In the genomic region with DNA sequence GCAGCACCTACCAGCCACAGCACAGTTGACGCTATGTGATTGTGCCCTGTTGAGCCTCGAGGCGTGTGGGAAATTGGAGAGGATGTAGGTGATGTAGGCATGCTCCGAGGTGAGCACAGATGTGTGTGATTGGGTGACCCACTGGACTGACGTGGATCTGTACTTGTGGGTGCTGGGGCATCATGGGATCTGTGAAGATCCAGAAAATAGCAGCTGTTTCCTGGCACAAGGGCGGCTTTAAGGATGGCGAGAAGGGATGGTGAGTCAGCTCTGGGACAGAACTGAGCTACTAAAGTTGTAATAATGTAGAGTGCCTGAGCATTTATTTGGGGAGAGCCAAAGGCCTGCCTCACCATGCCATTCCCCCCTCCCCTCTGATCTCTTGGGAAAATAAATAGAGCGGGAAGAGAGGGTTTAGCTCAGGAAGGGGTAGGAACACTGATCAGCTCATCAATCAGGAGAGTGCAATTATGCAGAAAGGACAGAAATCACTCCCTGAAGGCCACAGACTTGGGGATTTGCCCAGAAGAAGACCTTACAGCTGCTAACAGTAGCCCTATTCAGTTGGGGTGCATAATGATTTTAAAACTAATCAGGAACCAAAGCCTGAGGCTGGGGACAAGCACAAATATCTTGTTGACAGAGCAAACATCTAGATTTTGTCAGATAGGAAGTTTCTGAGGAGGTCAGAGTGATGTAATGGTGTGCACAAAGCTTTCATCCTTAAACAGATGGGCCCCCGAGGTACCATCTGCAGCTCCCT, we compare ENCODE assay signal across 1 cellular context.
A peak's percentile ranks its signal among the peaks of the same experiment; 100 is the strongest.
TF ChIP-seq lines count a peak whose summit lies in the region.

No MANE protein-coding gene starts in this region.

TF ChIP-seq in HepG2, 621 proteins besides CTCF, POLR2A, EP300 and RAD21 (continued from another document and continues in another):
- TF ChIP-seq ZNF44 (CRISPR knock-in tag; IDR thresholded peaks at IDR 0.05) (no peak), ZNF224 (CRISPR knock-in tag; IDR thresholded peaks at IDR 0.05) (no peak), REL (CRISPR knock-in tag; conservative IDR thresholded peaks at IDR 0.05) (0 out of 2 replicates have a peak, but pooled peaks have one; percentile 38), ADNP (CRISPR knock-in tag; IDR thresholded peaks at IDR 0.05) (no peak), RARG (CRISPR knock-in tag; IDR thresholded peaks at IDR 0.05; ENCODE audit: low read depth) (no peak), HOXA5 (CRISPR knock-in tag; IDR thresholded peaks at IDR 0.05) (0 out of 2 replicates have a peak, but pooled peaks have one; percentile 50), NFRKB (IDR thresholded peaks at IDR 0.05) (no peak), KAT8 (CRISPR knock-in tag; IDR thresholded peaks at IDR 0.05) (0 out of 2 replicates have a peak, but pooled peaks have one; percentile 23), SP4 (CRISPR knock-in tag; IDR thresholded peaks at IDR 0.05) (no peak), ZSCAN25 (CRISPR knock-in tag; IDR thresholded peaks at IDR 0.05) (no peak), HNRNPH1 (optimal IDR thresholded peaks at IDR 0.05; ENCODE audit: low read depth, low read length) (no peak), RORA (CRISPR knock-in tag; IDR thresholded peaks at IDR 0.05) (no peak), ZNF768 (CRISPR knock-in tag; IDR thresholded peaks at IDR 0.05) (no peak), ZNF282 (IDR thresholded peaks at IDR 0.05; ENCODE audit: partially characterized antibody) (no peak), FOXP1 (IDR thresholded peaks at IDR 0.05) (no peak), FOXP1 (CRISPR knock-in tag; IDR thresholded peaks at IDR 0.05) (peak; percentile 63; the same call in 1 of the 2 replicates), ZNF564 (CRISPR knock-in tag; IDR thresholded peaks at IDR 0.05) (no peak), TEAD3 (CRISPR knock-in tag; optimal IDR thresholded peaks at IDR 0.05; ENCODE audit: borderline replicate concordance) (no peak), ZNF83 (CRISPR knock-in tag; IDR thresholded peaks at IDR 0.05; ENCODE audit: borderline replicate concordance) (no peak), RBM39 (IDR thresholded peaks at IDR 0.05; ENCODE audit: low read depth, low read length, poor library complexity, severe bottlenecking) (no peak), XRCC5 (optimal IDR thresholded peaks at IDR 0.05; ENCODE audit: low read length) (peak; percentile 72), FOXJ3 (CRISPR knock-in tag; IDR thresholded peaks at IDR 0.05; ENCODE audit: borderline replicate concordance) (peak; percentile 77; the same call in 1 of the 2 replicates), NCOR1 (IDR thresholded peaks at IDR 0.05; ENCODE audit: borderline replicate concordance, low read length) (no peak), ZNF563 (CRISPR knock-in tag; IDR thresholded peaks at IDR 0.05) (no peak), ZNF484 (CRISPR knock-in tag; IDR thresholded peaks at IDR 0.05; ENCODE audit: borderline replicate concordance, low read depth) (no peak), MAF1 (CRISPR knock-in tag; IDR thresholded peaks at IDR 0.05; ENCODE audit: borderline replicate concordance) (no peak)
- TF ChIP-seq, protein P1, sequence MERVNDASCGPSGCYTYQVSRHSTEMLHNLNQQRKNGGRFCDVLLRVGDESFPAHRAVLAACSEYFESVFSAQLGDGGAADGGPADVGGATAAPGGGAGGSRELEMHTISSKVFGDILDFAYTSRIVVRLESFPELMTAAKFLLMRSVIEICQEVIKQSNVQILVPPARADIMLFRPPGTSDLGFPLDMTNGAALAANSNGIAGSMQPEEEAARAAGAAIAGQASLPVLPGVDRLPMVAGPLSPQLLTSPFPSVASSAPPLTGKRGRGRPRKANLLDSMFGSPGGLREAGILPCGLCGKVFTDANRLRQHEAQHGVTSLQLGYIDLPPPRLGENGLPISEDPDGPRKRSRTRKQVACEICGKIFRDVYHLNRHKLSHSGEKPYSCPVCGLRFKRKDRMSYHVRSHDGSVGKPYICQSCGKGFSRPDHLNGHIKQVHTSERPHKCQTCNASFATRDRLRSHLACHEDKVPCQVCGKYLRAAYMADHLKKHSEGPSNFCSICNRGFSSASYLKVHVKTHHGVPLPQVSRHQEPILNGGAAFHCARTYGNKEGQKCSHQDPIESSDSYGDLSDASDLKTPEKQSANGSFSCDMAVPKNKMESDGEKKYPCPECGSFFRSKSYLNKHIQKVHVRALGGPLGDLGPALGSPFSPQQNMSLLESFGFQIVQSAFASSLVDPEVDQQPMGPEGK (CRISPR knock-in tag; IDR thresholded peaks at IDR 0.05), result peak; percentile 17; the same call in 1 of the 2 replicates
- TF ChIP-seq, protein P2, sequence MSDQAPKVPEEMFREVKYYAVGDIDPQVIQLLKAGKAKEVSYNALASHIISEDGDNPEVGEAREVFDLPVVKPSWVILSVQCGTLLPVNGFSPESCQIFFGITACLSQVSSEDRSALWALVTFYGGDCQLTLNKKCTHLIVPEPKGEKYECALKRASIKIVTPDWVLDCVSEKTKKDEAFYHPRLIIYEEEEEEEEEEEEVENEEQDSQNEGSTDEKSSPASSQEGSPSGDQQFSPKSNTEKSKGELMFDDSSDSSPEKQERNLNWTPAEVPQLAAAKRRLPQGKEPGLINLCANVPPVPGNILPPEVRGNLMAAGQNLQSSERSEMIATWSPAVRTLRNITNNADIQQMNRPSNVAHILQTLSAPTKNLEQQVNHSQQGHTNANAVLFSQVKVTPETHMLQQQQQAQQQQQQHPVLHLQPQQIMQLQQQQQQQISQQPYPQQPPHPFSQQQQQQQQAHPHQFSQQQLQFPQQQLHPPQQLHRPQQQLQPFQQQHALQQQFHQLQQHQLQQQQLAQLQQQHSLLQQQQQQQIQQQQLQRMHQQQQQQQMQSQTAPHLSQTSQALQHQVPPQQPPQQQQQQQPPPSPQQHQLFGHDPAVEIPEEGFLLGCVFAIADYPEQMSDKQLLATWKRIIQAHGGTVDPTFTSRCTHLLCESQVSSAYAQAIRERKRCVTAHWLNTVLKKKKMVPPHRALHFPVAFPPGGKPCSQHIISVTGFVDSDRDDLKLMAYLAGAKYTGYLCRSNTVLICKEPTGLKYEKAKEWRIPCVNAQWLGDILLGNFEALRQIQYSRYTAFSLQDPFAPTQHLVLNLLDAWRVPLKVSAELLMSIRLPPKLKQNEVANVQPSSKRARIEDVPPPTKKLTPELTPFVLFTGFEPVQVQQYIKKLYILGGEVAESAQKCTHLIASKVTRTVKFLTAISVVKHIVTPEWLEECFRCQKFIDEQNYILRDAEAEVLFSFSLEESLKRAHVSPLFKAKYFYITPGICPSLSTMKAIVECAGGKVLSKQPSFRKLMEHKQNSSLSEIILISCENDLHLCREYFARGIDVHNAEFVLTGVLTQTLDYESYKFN (CRISPR knock-in tag; conservative IDR thresholded peaks at IDR 0.05), result peak; percentile 62
- TF ChIP-seq, protein P3, sequence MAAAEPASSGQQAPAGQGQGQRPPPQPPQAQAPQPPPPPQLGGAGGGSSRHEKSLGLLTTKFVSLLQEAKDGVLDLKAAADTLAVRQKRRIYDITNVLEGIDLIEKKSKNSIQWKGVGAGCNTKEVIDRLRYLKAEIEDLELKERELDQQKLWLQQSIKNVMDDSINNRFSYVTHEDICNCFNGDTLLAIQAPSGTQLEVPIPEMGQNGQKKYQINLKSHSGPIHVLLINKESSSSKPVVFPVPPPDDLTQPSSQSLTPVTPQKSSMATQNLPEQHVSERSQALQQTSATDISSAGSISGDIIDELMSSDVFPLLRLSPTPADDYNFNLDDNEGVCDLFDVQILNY (CRISPR knock-in tag; conservative IDR thresholded peaks at IDR 0.05), result no peak
- TF ChIP-seq, protein P4, sequence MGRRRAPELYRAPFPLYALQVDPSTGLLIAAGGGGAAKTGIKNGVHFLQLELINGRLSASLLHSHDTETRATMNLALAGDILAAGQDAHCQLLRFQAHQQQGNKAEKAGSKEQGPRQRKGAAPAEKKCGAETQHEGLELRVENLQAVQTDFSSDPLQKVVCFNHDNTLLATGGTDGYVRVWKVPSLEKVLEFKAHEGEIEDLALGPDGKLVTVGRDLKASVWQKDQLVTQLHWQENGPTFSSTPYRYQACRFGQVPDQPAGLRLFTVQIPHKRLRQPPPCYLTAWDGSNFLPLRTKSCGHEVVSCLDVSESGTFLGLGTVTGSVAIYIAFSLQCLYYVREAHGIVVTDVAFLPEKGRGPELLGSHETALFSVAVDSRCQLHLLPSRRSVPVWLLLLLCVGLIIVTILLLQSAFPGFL (CRISPR knock-in tag; IDR thresholded peaks at IDR 0.05), result no peak
- TF ChIP-seq, protein P5, sequence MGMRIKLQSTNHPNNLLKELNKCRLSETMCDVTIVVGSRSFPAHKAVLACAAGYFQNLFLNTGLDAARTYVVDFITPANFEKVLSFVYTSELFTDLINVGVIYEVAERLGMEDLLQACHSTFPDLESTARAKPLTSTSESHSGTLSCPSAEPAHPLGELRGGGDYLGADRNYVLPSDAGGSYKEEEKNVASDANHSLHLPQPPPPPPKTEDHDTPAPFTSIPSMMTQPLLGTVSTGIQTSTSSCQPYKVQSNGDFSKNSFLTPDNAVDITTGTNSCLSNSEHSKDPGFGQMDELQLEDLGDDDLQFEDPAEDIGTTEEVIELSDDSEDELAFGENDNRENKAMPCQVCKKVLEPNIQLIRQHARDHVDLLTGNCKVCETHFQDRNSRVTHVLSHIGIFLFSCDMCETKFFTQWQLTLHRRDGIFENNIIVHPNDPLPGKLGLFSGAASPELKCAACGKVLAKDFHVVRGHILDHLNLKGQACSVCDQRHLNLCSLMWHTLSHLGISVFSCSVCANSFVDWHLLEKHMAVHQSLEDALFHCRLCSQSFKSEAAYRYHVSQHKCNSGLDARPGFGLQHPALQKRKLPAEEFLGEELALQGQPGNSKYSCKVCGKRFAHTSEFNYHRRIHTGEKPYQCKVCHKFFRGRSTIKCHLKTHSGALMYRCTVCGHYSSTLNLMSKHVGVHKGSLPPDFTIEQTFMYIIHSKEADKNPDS (CRISPR knock-in tag; IDR thresholded peaks at IDR 0.05), result no peak
- TF ChIP-seq, protein P6, sequence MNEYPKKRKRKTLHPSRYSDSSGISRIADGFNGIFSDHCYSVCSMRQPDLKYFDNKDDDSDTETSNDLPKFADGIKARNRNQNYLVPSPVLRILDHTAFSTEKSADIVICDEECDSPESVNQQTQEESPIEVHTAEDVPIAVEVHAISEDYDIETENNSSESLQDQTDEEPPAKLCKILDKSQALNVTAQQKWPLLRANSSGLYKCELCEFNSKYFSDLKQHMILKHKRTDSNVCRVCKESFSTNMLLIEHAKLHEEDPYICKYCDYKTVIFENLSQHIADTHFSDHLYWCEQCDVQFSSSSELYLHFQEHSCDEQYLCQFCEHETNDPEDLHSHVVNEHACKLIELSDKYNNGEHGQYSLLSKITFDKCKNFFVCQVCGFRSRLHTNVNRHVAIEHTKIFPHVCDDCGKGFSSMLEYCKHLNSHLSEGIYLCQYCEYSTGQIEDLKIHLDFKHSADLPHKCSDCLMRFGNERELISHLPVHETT (CRISPR knock-in tag; conservative IDR thresholded peaks at IDR 0.05), result no peak
- TF ChIP-seq, protein P7, sequence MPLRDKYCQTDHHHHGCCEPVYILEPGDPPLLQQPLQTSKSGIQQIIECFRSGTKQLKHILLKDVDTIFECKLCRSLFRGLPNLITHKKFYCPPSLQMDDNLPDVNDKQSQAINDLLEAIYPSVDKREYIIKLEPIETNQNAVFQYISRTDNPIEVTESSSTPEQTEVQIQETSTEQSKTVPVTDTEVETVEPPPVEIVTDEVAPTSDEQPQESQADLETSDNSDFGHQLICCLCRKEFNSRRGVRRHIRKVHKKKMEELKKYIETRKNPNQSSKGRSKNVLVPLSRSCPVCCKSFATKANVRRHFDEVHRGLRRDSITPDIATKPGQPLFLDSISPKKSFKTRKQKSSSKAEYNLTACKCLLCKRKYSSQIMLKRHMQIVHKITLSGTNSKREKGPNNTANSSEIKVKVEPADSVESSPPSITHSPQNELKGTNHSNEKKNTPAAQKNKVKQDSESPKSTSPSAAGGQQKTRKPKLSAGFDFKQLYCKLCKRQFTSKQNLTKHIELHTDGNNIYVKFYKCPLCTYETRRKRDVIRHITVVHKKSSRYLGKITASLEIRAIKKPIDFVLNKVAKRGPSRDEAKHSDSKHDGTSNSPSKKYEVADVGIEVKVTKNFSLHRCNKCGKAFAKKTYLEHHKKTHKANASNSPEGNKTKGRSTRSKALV (CRISPR knock-in tag; IDR thresholded peaks at IDR 0.05), result 0 out of 2 replicates have a peak, but pooled peaks have one; percentile 26
- TF ChIP-seq, protein P8, sequence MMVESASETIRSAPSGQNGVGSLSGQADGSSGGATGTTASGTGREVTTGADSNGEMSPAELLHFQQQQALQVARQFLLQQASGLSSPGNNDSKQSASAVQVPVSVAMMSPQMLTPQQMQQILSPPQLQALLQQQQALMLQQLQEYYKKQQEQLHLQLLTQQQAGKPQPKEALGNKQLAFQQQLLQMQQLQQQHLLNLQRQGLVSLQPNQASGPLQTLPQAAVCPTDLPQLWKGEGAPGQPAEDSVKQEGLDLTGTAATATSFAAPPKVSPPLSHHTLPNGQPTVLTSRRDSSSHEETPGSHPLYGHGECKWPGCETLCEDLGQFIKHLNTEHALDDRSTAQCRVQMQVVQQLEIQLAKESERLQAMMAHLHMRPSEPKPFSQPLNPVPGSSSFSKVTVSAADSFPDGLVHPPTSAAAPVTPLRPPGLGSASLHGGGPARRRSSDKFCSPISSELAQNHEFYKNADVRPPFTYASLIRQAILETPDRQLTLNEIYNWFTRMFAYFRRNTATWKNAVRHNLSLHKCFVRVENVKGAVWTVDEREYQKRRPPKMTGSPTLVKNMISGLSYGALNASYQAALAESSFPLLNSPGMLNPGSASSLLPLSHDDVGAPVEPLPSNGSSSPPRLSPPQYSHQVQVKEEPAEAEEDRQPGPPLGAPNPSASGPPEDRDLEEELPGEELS (CRISPR knock-in tag; IDR thresholded peaks at IDR 0.05), result peak; percentile 90
- TF ChIP-seq, protein P9, sequence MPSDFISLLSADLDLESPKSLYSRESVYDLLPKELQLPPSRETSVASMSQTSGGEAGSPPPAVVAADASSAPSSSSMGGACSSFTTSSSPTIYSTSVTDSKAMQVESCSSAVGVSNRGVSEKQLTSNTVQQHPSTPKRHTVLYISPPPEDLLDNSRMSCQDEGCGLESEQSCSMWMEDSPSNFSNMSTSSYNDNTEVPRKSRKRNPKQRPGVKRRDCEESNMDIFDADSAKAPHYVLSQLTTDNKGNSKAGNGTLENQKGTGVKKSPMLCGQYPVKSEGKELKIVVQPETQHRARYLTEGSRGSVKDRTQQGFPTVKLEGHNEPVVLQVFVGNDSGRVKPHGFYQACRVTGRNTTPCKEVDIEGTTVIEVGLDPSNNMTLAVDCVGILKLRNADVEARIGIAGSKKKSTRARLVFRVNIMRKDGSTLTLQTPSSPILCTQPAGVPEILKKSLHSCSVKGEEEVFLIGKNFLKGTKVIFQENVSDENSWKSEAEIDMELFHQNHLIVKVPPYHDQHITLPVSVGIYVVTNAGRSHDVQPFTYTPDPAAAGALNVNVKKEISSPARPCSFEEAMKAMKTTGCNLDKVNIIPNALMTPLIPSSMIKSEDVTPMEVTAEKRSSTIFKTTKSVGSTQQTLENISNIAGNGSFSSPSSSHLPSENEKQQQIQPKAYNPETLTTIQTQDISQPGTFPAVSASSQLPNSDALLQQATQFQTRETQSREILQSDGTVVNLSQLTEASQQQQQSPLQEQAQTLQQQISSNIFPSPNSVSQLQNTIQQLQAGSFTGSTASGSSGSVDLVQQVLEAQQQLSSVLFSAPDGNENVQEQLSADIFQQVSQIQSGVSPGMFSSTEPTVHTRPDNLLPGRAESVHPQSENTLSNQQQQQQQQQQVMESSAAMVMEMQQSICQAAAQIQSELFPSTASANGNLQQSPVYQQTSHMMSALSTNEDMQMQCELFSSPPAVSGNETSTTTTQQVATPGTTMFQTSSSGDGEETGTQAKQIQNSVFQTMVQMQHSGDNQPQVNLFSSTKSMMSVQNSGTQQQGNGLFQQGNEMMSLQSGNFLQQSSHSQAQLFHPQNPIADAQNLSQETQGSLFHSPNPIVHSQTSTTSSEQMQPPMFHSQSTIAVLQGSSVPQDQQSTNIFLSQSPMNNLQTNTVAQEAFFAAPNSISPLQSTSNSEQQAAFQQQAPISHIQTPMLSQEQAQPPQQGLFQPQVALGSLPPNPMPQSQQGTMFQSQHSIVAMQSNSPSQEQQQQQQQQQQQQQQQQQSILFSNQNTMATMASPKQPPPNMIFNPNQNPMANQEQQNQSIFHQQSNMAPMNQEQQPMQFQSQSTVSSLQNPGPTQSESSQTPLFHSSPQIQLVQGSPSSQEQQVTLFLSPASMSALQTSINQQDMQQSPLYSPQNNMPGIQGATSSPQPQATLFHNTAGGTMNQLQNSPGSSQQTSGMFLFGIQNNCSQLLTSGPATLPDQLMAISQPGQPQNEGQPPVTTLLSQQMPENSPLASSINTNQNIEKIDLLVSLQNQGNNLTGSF (CRISPR knock-in tag; IDR thresholded peaks at IDR 0.05), result no peak
